Comparison of ENCODE assay signal across 21 cellular contexts in genomic region chr16:80117731-80118130, GRCh38.
"Had no signal": no experiment of that assay in that cellular context is flagged by ENCODE, and none has a peak within 500 bp of the region (broad histone marks: within the 10 kb centered on the region; RNA-seq: fewer than 3 reads in every experiment).

No MANE protein-coding gene starts in this region.

- ATAC-seq: effector memory CD8-positive, alpha-beta T cell; left colon; left ventricle myocardium superior; psoas muscle; right lobe of liver; stimulated activated effector memory CD8-positive, alpha-beta T cell treated with anti-CD3 and anti-CD28 coated beads, Interleukin-12 subunit alpha, Interleukin-12 subunit beta, amount 100 ng/mL, for 72 hours; stimulated activated naive CD8-positive, alpha-beta T cell treated with anti-CD3 and anti-CD28 coated beads, Interleukin-15, Interleukin-2, amounts not matched to agents 100 U/mL and 50 U/mL, for 24 hours had no signal

- H3K36me3 ChIP-seq: right lobe of liver, suprapubic skin, thyroid gland, uterus had no signal

- H3K27ac ChIP-seq: hepatocyte, parathyroid adenoma, psoas muscle, right lobe of liver, suprapubic skin, thyroid gland, uterus had no signal

- H3K9me3 ChIP-seq: psoas muscle, right lobe of liver, suprapubic skin, thyroid gland, uterus had no signal

- H3K79me2 ChIP-seq: hepatocyte, parathyroid adenoma had no signal

- H3K9ac ChIP-seq: parathyroid adenoma had no signal

- H3K4me3 ChIP-seq: hepatocyte, lung, psoas muscle, right lobe of liver, suprapubic skin, thyroid gland, uterus had no signal

- H2AFZ ChIP-seq: hepatocyte, parathyroid adenoma had no signal

- H3K4me1 ChIP-seq: parathyroid adenoma, psoas muscle, right lobe of liver, thyroid gland, uterus had no signal

- H3K4me2 ChIP-seq: hepatocyte had no signal

- H3K27me3 ChIP-seq: hepatocyte, right lobe of liver, suprapubic skin, thyroid gland, uterus had no signal

- DNase-seq: effector memory CD8-positive, alpha-beta T cell; foreskin melanocyte; head of caudate nucleus; left colon; left ventricle myocardium superior; mesendoderm; naive B cell; nephron progenitor cell; psoas muscle; retina; right lobe of liver; stimulated activated CD4-positive, alpha-beta T cell treated with anti-CD3 and anti-CD28 coated beads, Interleukin-4, amount 100 ng/mL, for 1 hour; stimulated activated CD8-positive, alpha-beta memory T cell treated with anti-CD3 and anti-CD28 coated beads, Interleukin-4, amount 100 ng/mL, for 48 hours; stimulated activated naive CD8-positive, alpha-beta T cell treated with anti-CD3 and anti-CD28 coated beads, Interleukin-15, Interleukin-2, amounts not matched to agents 100 U/mL and 50 U/mL, for 24 hours; thyroid gland; uterus had no signal
